Comparison of ENCODE assay signal across 10 cellular contexts in the genomic region with DNA sequence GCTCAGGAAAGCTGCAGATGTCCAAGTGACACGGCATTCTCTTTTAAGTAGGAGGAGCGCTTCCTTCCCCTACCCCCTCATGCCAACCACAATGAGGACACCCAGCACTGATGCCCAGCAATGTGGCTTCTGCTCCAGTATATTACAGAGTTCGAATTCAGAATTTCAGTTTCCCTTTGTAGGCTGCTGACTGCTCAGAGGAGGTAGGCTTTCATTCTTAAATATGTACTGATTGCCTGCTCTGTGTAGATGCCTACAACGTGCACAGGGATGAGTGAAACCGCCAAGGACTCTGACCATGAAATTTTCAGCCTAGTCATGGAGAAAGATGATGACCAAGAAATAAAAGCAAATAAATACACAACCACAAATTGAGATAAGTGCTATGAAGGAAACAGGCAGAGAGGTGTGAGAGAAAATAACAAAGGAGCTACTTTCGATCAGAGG. TPM values are rescaled to one million over a fixed set of nuclear protein-coding genes. Genes with fewer than 3 reads are reported as not detected.
DNase-seq lines count a peak whose midpoint lies in the region; ATAC-seq lines count a peak whose summit lies in the region.
"Had no signal": no experiment of that assay in that cellular context is flagged by ENCODE, and none has a peak within 500 bp of the region (broad histone marks: within the 10 kb centered on the region; RNA-seq: fewer than 3 reads in every experiment).

No MANE protein-coding gene starts in this region.

- H3K9me3 Mint-ChIP-seq in activated naive CD4-positive, alpha-beta T cell treated with anti-CD3 and anti-CD28 coated beads for 36 hours = peaks cover 1% of the 10 kb centered on the region
- H3K9me3 Mint-ChIP-seq in activated T-helper 1 cell treated with anti-CD3 and anti-CD28 coated beads, Interleukin-12 subunit alpha, Interleukin-12 subunit beta, Interleukin-2, Interleukin-4 antibody, amounts not matched to agents 30 ng/mL and 10 ng/mL and 1 ng/mL, durations not matched to agents 14 hours and 24 hours and 36 hours = no peaks in the 10 kb centered on the region
- H3K9me3 Mint-ChIP-seq in stimulated activated naive CD8-positive, alpha-beta T cell treated with anti-CD3 and anti-CD28 coated beads, Interleukin-15, amount 100 ng/mL, for 72 hours = no peaks in the 10 kb centered on the region

- no peaks in the 10 kb centered on the region for H3K27me3 Mint-ChIP-seq in activated naive CD4-positive, alpha-beta T cell treated with anti-CD3 and anti-CD28 coated beads for 36 hours (ENCODE audit: low read depth)
- no peaks in the 10 kb centered on the region for H3K27me3 Mint-ChIP-seq in activated T-helper 1 cell treated with anti-CD3 and anti-CD28 coated beads, Interleukin-12 subunit alpha, Interleukin-12 subunit beta, Interleukin-2, Interleukin-4 antibody, amounts not matched to agents 30 ng/mL and 10 ng/mL and 1 ng/mL, durations not matched to agents 14 hours and 24 hours and 36 hours (ENCODE audit: insufficient read depth)
- H3K27me3 Mint-ChIP-seq in stimulated activated naive CD8-positive, alpha-beta T cell treated with anti-CD3 and anti-CD28 coated beads, Interleukin-15, amount 100 ng/mL, for 72 hours = no peaks in the 10 kb centered on the region

- H3K27ac Mint-ChIP-seq in activated naive CD4-positive, alpha-beta T cell treated with anti-CD3 and anti-CD28 coated beads for 36 hours = peak overlapping the region; percentile 83
- H3K27ac Mint-ChIP-seq in activated T-helper 1 cell treated with anti-CD3 and anti-CD28 coated beads, Interleukin-12 subunit alpha, Interleukin-12 subunit beta, Interleukin-2, Interleukin-4 antibody, amounts not matched to agents 30 ng/mL and 10 ng/mL and 1 ng/mL, durations not matched to agents 14 hours and 24 hours and 36 hours = peak overlapping the region; percentile 85
- H3K27ac Mint-ChIP-seq in stimulated activated naive CD8-positive, alpha-beta T cell treated with anti-CD3 and anti-CD28 coated beads, Interleukin-15, amount 100 ng/mL, for 72 hours = peak overlapping the region; percentile 86 to 90

- intact Hi-C loops in activated naive CD4-positive, alpha-beta T cell treated with anti-CD3 and anti-CD28 coated beads for 36 hours (cut with micrococcal nuclease) = no loop called here
- intact Hi-C loops in activated T-helper 1 cell treated with anti-CD3 and anti-CD28 coated beads, Interleukin-12 subunit alpha, Interleukin-12 subunit beta, Interleukin-2, Interleukin-4 antibody, amounts not matched to agents 30 ng/mL and 10 ng/mL and 1 ng/mL, durations not matched to agents 14 hours and 24 hours and 36 hours (cut with micrococcal nuclease) = loop anchor here (10.0 kb wide), 1 partner anchor 721 kb away; no protein-coding TSS in a partner anchor

- ATAC-seq in HG02763 (IDR thresholded peaks at IDR 0.05; ENCODE audit: unreplicated experiment) (peak; percentile 42), GM21390 (IDR thresholded peaks at IDR 0.05; ENCODE audit: unreplicated experiment) (no peak), HG03439 (IDR thresholded peaks at IDR 0.05; ENCODE audit: unreplicated experiment) (no peak)
- peak; percentile 52 for ATAC-seq in stimulated activated naive CD8-positive, alpha-beta T cell treated with anti-CD3 and anti-CD28 coated beads, Interleukin-15, amount 100 ng/mL, for 72 hours

- H3K36me3 Mint-ChIP-seq in activated naive CD4-positive, alpha-beta T cell treated with anti-CD3 and anti-CD28 coated beads for 36 hours (ENCODE audit: low read depth) = peaks cover 2% of the 10 kb centered on the region
- peaks cover 8% of the 10 kb centered on the region for H3K36me3 Mint-ChIP-seq in activated T-helper 1 cell treated with anti-CD3 and anti-CD28 coated beads, Interleukin-12 subunit alpha, Interleukin-12 subunit beta, Interleukin-2, Interleukin-4 antibody, amounts not matched to agents 30 ng/mL and 10 ng/mL and 1 ng/mL, durations not matched to agents 14 hours and 24 hours and 36 hours (ENCODE audit: low read depth)

- CTCF ChIA-PET in activated naive CD4-positive, alpha-beta T cell treated with anti-CD3 and anti-CD28 coated beads for 36 hours (lab: Charles Lee) = interaction anchor here (0.7 to 1.4 kb wide), 3 partner anchors 12 to 52 kb away, joined by 3 read pairs; no protein-coding TSS in a partner anchor

- H3K4me3 Mint-ChIP-seq in activated naive CD4-positive, alpha-beta T cell treated with anti-CD3 and anti-CD28 coated beads for 36 hours = peak overlapping the region; percentile 58
- peak overlapping the region; percentile 57 for H3K4me3 Mint-ChIP-seq in activated T-helper 1 cell treated with anti-CD3 and anti-CD28 coated beads, Interleukin-12 subunit alpha, Interleukin-12 subunit beta, Interleukin-2, Interleukin-4 antibody, amounts not matched to agents 30 ng/mL and 10 ng/mL and 1 ng/mL, durations not matched to agents 14 hours and 24 hours and 36 hours
- H3K4me3 Mint-ChIP-seq in stimulated activated naive CD8-positive, alpha-beta T cell treated with anti-CD3 and anti-CD28 coated beads, Interleukin-15, amount 100 ng/mL, for 72 hours = peak overlapping the region; percentile 77 to 83

- H3K4me1 Mint-ChIP-seq in activated naive CD4-positive, alpha-beta T cell treated with anti-CD3 and anti-CD28 coated beads for 36 hours (ENCODE audit: low read depth) = peaks cover 75% of the 10 kb centered on the region
- H3K4me1 Mint-ChIP-seq in activated T-helper 1 cell treated with anti-CD3 and anti-CD28 coated beads, Interleukin-12 subunit alpha, Interleukin-12 subunit beta, Interleukin-2, Interleukin-4 antibody, amounts not matched to agents 30 ng/mL and 10 ng/mL and 1 ng/mL, durations not matched to agents 14 hours and 24 hours and 36 hours (ENCODE audit: low read depth) = peaks cover 75% of the 10 kb centered on the region
- H3K4me1 Mint-ChIP-seq in stimulated activated naive CD8-positive, alpha-beta T cell treated with anti-CD3 and anti-CD28 coated beads, Interleukin-15, amount 100 ng/mL, for 72 hours = peaks cover 82% of the 10 kb centered on the region

- peak; percentile 49 for DNase-seq in activated naive CD4-positive, alpha-beta T cell treated with anti-CD3 and anti-CD28 coated beads for 36 hours
- no peak for DNase-seq in activated naive CD4-positive, alpha-beta T cell treated with Interleukin-2 at 50 U/mL for 16 hours
- no peak for DNase-seq in activated T-helper 1 cell treated with anti-CD3 and anti-CD28 coated beads, Interleukin-12 subunit alpha, Interleukin-12 subunit beta, Interleukin-2, Interleukin-4 antibody, amounts not matched to agents 30 ng/mL and 10 ng/mL and 1 ng/mL, durations not matched to agents 14 hours and 24 hours and 36 hours (ENCODE audit: low spot score)
- no peak for DNase-seq in stimulated activated naive CD8-positive, alpha-beta T cell treated with anti-CD3 and anti-CD28 coated beads, Interleukin-15, amount 100 ng/mL, for 72 hours
- DNase-seq in NCI-H82 treated with DMSO at 0.1 percent for 48 hours (lab: John Stamatoyannopoulos, UW; ENCODE audit: unreplicated experiment) = no peak
- DNase-seq: amniotic stem cell, NCI-H748 treated with DMSO at 0.1 percent for 48 hours had no signal

RNA-seq across cellular contexts. Expression of a gene that starts 50.9 kb away (rescaled TPM):
- 100 to 1,000 TPM; 289 to 294 TPM for total RNA-seq in activated naive CD4-positive, alpha-beta T cell treated with anti-CD3 and anti-CD28 coated beads for 36 hours
- 250 and 257 TPM in 2 replicates for total RNA-seq in activated T-helper 1 cell treated with anti-CD3 and anti-CD28 coated beads, Interleukin-12 subunit alpha, Interleukin-12 subunit beta, Interleukin-2, Interleukin-4 antibody, amounts not matched to agents 30 ng/mL and 10 ng/mL and 1 ng/mL, durations not matched to agents 14 hours and 24 hours and 36 hours

Comparison
In these comparisons a context has a peak if more than half of its experiments do, and no peak if none do; other contexts are left out.
1. ATAC-seq: peak in HG02763 (single experiment) and stimulated activated naive CD8-positive, alpha-beta T cell treated with anti-CD3 and anti-CD28 coated beads, Interleukin-15, amount 100 ng/mL, for 72 hours (single experiment); none in GM21390 (single experiment) and HG03439 (single experiment).
2. Peak in every context shown above with its lines, with median percentiles within 50 percentile points of each other: H3K27ac Mint-ChIP-seq and H3K4me3 Mint-ChIP-seq.